In genomic region chr10:48199580-48200377, GRCh38 we compare ENCODE assay signal across 11 cellular contexts.
DNase-seq lines count a peak whose midpoint lies in the region; ATAC-seq, FAIRE-seq and TF ChIP-seq lines count a peak whose summit lies in the region.
"Had no signal": no experiment of that assay in that cellular context is flagged by ENCODE, and none has a peak within 500 bp of the region (broad histone marks: within the 10 kb centered on the region; RNA-seq: fewer than 3 reads in every experiment).

No MANE protein-coding gene starts in this region.

- in situ Hi-C loops in brain microvascular endothelial cell (cut with HindIII; ENCODE audit: low pct_ligation_motif_present, low sequenced_read_pairs), result no loop called here

- H3K4me1 ChIP-seq in small intestine (ENCODE audit: control insufficient read depth in 2 of 2, insufficient read depth in 1 of 2, low read depth in 1 of 2, low read length in 1 of 2), result no peaks in the 10 kb centered on the region

- TF ChIP-seq CTCF in NB4 (IDR thresholded peaks at IDR 0.05; ENCODE audit: low read depth, low read length) (no peak), brain microvascular endothelial cell (IDR thresholded peaks at IDR 0.05; ENCODE audit: low read depth, low read length, missing control alignments) (no peak)

- TF ChIP-seq POLR2A in NB4 (IDR thresholded peaks at IDR 0.05; ENCODE audit: extremely low read depth, insufficient read length), result no peak

- WGBS in small intestine, 3 donors, result 67 to 76% (median 69%) methylated on average over 9 of the region's 9 CpGs

- no peaks in the 10 kb centered on the region for H3K9me3 ChIP-seq in small intestine (ENCODE audit: control insufficient read depth, low read depth)

- no peak for FAIRE-seq in small intestine (lab: Jason Lieb, UNC)

- H3K27ac ChIP-seq in brain microvascular endothelial cell, result no peak overlapping the region
- H3K27ac ChIP-seq in small intestine (ENCODE audit: low read depth in 1 of 2, low read length in 1 of 2), result no peak overlapping the region

- H3K36me3 ChIP-seq in brain microvascular endothelial cell (replicated peaks), result no peaks in the 10 kb centered on the region
- H3K36me3 ChIP-seq in small intestine (ENCODE audit: control insufficient read depth in 2 of 2, insufficient read depth in 2 of 2, low read length in 2 of 2), result no peaks in the 10 kb centered on the region

- no peak for ATAC-seq in GM18498 (IDR thresholded peaks at IDR 0.05; ENCODE audit: unreplicated experiment)
- ATAC-seq: activated naive CD4-positive, alpha-beta T cell treated with anti-CD3 and anti-CD28 coated beads, Interleukin-2, amount 50 U/mL, for 72 hours; left lobe of liver; Panc1 had no signal

- DNase-seq in GF-D8 (lab: John Stamatoyannopoulos, UW), result peak; percentile 46
- DNase-seq in NB4 (ENCODE audit: low read depth), result peak; percentile 97
- peak; percentile 52 for DNase-seq in brain microvascular endothelial cell
- DNase-seq in small intestine, result peak; percentile 5
- no peak for DNase-seq in medulla oblongata (ENCODE audit: extremely low spot score)
- DNase-seq in NCI-H774 (lab: John Stamatoyannopoulos, UW), result no peak
- DNase-seq: activated CD4-positive, alpha-beta T cell treated with anti-CD3 and anti-CD28 coated beads for 4 hours had no signal

- H3K4me3 ChIP-seq in NB4 (ENCODE audit: low read depth, low read length) (no peak overlapping the region), brain microvascular endothelial cell (ENCODE audit: low read depth, low read length) (no peak overlapping the region), small intestine (ENCODE audit: low read depth in 1 of 2, low read length in 2 of 2) (no peak overlapping the region)

- peaks cover 2% of the 10 kb centered on the region for H3K27me3 ChIP-seq in brain microvascular endothelial cell (replicated peaks)
- H3K27me3 ChIP-seq in small intestine (ENCODE audit: control insufficient read depth in 2 of 2, insufficient read depth in 2 of 2, low read length in 2 of 2), result no peaks in the 10 kb centered on the region

Comparison
In these comparisons a context has a peak if more than half of its experiments do, and no peak if none do; other contexts are left out.
1. DNase-seq: peak in GF-D8 (single experiment), NB4 (single experiment), brain microvascular endothelial cell (single experiment) and small intestine (single experiment); none in medulla oblongata (single experiment) and NCI-H774 (single experiment).